Comparison of ENCODE assay signal across 9 cellular contexts in the genomic region with DNA sequence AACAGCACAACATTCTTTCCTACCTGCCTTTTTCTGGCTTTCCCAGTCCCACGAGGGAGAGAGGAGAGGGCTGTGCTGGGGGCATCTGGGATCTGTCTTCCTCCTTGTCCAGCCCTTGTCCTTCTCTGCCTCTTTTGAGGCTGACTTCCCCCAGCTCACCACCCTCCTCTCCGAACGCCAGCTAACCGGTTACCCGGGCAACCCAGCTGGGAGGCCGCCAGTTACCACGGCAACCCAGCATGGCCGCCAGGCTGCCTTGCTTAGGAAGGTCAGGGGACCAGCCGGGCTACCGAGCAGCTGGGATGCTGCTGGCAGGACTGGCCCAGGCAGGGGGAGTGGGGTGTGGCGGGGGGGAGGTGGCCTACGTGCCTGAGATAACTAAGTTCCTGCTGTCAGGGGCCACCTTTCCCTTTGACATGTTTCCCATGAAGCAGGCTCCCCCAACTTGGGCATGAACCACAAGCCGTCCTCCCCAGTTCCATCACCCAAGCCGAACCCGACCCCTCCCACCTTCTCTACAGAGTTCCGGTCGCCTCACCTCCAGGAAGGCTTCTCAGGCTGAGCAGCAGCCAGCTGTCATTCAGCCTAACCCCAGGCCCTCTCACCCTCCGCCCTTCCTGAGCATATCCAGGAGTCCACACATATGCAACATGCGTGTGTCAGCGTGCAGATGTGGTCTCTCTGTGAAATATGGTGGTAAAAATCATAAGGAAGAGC. TPM values are rescaled to one million over a fixed set of nuclear protein-coding genes. Genes with fewer than 3 reads are reported as not detected.
A peak's percentile ranks its signal among the peaks of the same experiment; 100 is the strongest.
DNase-seq lines count a peak whose midpoint lies in the region; ATAC-seq and TF ChIP-seq lines count a peak whose summit lies in the region.
"Had no signal": no experiment of that assay in that cellular context is flagged by ENCODE, and none has a peak within 500 bp of the region (broad histone marks: within the 10 kb centered on the region; RNA-seq: fewer than 3 reads in every experiment).

No MANE protein-coding gene starts in this region.

- DNase-seq in stimulated activated CD4-positive, alpha-beta T cell treated with anti-CD3 and anti-CD28 coated beads, Interleukin-15, amount 100 ng/mL, for 24 hours = peak; percentile 15
- no peak for DNase-seq in stimulated activated CD4-positive, alpha-beta T cell treated with anti-CD3 and anti-CD28 coated beads, Interleukin-4, amount 100 ng/mL, for 4 hours
- DNase-seq in brain pericyte (ENCODE audit: low read depth, low spot score) (peak; percentile 16), left lobe of liver (ENCODE audit: low spot score) (no peak), tibial nerve (ENCODE audit: low spot score in 2 of 2) (peak; percentile 55 to 64)
- no peak for DNase-seq in CD8-positive, alpha-beta memory T cell

- no peaks in the 10 kb centered on the region for H3K36me3 ChIP-seq in tibial nerve
- no peaks in the 10 kb centered on the region for H3K36me3 ChIP-seq in CD8-positive, alpha-beta memory T cell (ENCODE audit: insufficient read depth, low read length)

- no peaks in the 10 kb centered on the region for H3K9me3 Mint-ChIP-seq in CD8-positive, alpha-beta memory T cell
- H3K9me3 Mint-ChIP-seq: T-helper 1 cell treated with Interleukin-12 subunit alpha and Interleukin-12 subunit beta and Interleukin-4 antibody, amounts not matched to agents 30 μg/mL and 1 μg/mL, for 36 hours had no signal

- no peak for TF ChIP-seq POLR2A in tibial nerve (IDR thresholded peaks at IDR 0.05)

- TF ChIP-seq CTCF in tibial nerve (IDR thresholded peaks at IDR 0.05) = no peak

- H3K4me3 ChIP-seq in tibial nerve = peak overlapping the region in 1 of 4 donors; percentile 15
- H3K4me3 ChIP-seq in CD8-positive, alpha-beta memory T cell (ENCODE audit: low read length) = no peak overlapping the region

- CTCF ChIA-PET in CD8-positive, alpha-beta memory T cell (lab: Charles Lee) = interaction anchor here (0.8 to 2.4 kb wide), 3 partner anchors 9 to 12 kb away, joined by 3 to 10 read pairs (median 4); no protein-coding TSS in a partner anchor

- H3K4me1 Mint-ChIP-seq in CD8-positive, alpha-beta memory T cell = peaks cover 0 to 1% (median 0%) of the 10 kb centered on the region in 3 donors

- H3K27ac ChIP-seq in tibial nerve = peak overlapping the region in 1 of 4 donors; percentile 7
- H3K27ac ChIP-seq in CD8-positive, alpha-beta memory T cell (ENCODE audit: low read depth, low read length) = no peak overlapping the region

- no peaks in the 10 kb centered on the region for H3K27me3 ChIP-seq in tibial nerve
- H3K27me3 ChIP-seq in CD8-positive, alpha-beta memory T cell (ENCODE audit: insufficient read depth, low read length, poor library complexity, severe bottlenecking) = no peaks in the 10 kb centered on the region

- no peak for TF ChIP-seq EP300 in tibial nerve (IDR thresholded peaks at IDR 0.05)

- POLR2A ChIA-PET in CD8-positive, alpha-beta memory T cell (lab: Charles Lee) = no interaction called here

- WGBS in tibial nerve, 2 donors = 35 to 37% methylated on average over 20 of the region's 20 CpGs

- H3K27me3 Mint-ChIP-seq in CD8-positive, alpha-beta memory T cell = peaks cover 11% of the 10 kb centered on the region in 2 donors

- peaks cover 0 to 29% (median 8%) of the 10 kb centered on the region in 4 donors for H3K4me1 ChIP-seq in tibial nerve
- H3K4me1 ChIP-seq in CD8-positive, alpha-beta memory T cell (ENCODE audit: insufficient read depth, low read length) = no peaks in the 10 kb centered on the region

- H3K36me3 Mint-ChIP-seq in CD8-positive, alpha-beta memory T cell = no peaks in the 10 kb centered on the region

- peak overlapping the region in 2 of 8 donors; percentile 29 to 74 for H3K27ac Mint-ChIP-seq in CD8-positive, alpha-beta memory T cell
- H3K27ac Mint-ChIP-seq: T-helper 1 cell treated with Interleukin-12 subunit alpha and Interleukin-12 subunit beta and Interleukin-4 antibody, amounts not matched to agents 30 μg/mL and 1 μg/mL, for 36 hours had no signal

- H3K4me3 Mint-ChIP-seq in CD8-positive, alpha-beta memory T cell = no peak overlapping the region
- H3K4me3 Mint-ChIP-seq: T-helper 1 cell treated with Interleukin-12 subunit alpha and Interleukin-12 subunit beta and Interleukin-4 antibody, amounts not matched to agents 30 μg/mL and 1 μg/mL, for 36 hours had no signal

- peak; percentile 13 for ATAC-seq in left lobe of liver
- no peak for ATAC-seq in HG02885 (IDR thresholded peaks at IDR 0.05; ENCODE audit: poor library complexity, unreplicated experiment)
- no peak for ATAC-seq in GM21619 (IDR thresholded peaks at IDR 0.05; ENCODE audit: unreplicated experiment)

- H3K9me3 ChIP-seq in tibial nerve = no peaks in the 10 kb centered on the region
- no peaks in the 10 kb centered on the region for H3K9me3 ChIP-seq in CD8-positive, alpha-beta memory T cell (ENCODE audit: low read length)

RNA-seq across cellular contexts. Expression of gene PLEKHA6, which starts 8.7 kb away (rescaled TPM):
- total RNA-seq in left lobe of liver = 28.8 TPM
- total RNA-seq in tibial nerve = 10 to 100 TPM in 3 of 4 donors, 1 to 10 TPM in 1; 6.6 to 13.9 (median 12.1) TPM
- under 1 TPM; 0.09 to 0.13 TPM for total RNA-seq in CD8-positive, alpha-beta memory T cell
- polyA plus RNA-seq in CD8-positive, alpha-beta memory T cell = not detected

Comparison
In these comparisons a context has a peak if more than half of its experiments do, and no peak if none do; other contexts are left out.
1. DNase-seq: peak in stimulated activated CD4-positive, alpha-beta T cell treated with anti-CD3 and anti-CD28 coated beads, Interleukin-15, amount 100 ng/mL, for 24 hours (single experiment), brain pericyte (single experiment) and tibial nerve (2 of 2); none in stimulated activated CD4-positive, alpha-beta T cell treated with anti-CD3 and anti-CD28 coated beads, Interleukin-4, amount 100 ng/mL, for 4 hours (0 of 2), left lobe of liver (single experiment) and CD8-positive, alpha-beta memory T cell (0 of 5).
2. RNA of gene PLEKHA6, which starts 8.7 kb away (total RNA-seq): 28.8 TPM in left lobe of liver (single experiment) and 6.6 to 13.9 TPM in tibial nerve; 0.09 to 0.13 TPM in CD8-positive, alpha-beta memory T cell; every median in the first group is over 4 times any median in the second.